8 cellular contexts compared by ENCODE assay signal in the genomic region with DNA sequence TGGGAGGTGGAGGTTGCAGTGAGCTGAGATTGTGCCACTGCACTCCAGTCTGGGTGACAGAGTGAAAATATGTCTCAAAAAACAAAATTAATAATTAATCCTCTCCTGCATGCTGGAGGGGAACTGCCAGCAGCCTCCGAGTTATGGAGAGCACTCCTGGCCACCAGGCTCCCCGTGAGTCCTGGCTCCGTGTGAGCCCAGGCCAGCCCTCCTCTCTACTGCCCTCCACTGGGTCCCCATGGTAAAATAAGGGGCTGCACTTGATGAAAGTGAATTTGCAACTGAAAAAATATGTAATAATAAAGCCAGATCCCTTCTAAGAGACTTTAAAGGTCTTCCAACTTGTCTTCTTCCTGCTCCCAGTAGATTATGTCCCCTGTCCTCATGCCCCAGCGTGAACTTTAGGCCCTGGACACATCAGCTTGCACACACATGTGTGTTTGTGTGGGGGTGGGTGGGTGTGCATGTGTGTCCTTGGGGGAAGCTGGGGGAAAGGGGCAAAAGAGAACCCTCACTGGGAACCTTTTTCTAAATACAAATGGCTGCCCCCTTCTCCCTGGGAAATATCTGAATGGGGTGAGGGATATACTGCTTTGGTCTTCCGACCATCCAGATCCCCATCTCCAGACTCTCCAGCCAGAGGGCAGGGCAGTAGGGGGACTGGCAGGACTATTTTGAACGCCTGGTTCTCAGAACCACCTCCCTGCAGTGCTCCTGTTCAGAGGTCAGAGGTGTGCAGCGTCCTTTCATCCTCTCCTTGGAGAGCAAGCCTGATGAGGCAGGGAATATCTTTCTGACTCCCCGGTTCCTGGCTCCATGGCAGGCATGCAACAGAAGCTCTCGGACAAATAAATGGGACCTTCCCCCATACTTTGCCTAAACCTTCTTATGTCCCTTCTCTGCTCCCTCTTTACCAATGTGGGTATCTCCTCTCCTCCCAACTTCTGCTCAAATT. TPM values are rescaled to one million over a fixed set of nuclear protein-coding genes. Genes with fewer than 3 reads are reported as not detected.
DNase-seq lines count a peak whose midpoint lies in the region; TF ChIP-seq lines count a peak whose summit lies in the region.

No MANE protein-coding gene starts in this region.

- H3K9me3 Mint-ChIP-seq in osteocyte (ENCODE audit: unreplicated experiment), result no peaks in the 10 kb centered on the region

- H3K27ac Mint-ChIP-seq in osteocyte (ENCODE audit: unreplicated experiment), result no peak overlapping the region

- H3K36me3 Mint-ChIP-seq in osteocyte (ENCODE audit: unreplicated experiment), result no peaks in the 10 kb centered on the region

- peak; percentile 49 for DNase-seq in activated CD4-positive, alpha-beta T cell treated with anti-CD3 and anti-CD28 coated beads for 48 hours
- DNase-seq in activated CD4-positive, alpha-beta T cell treated with anti-CD3 and anti-CD28 coated beads, Interleukin-2, amount 50 U/mL, for 4 hours, result no peak
- peak; percentile 31 for DNase-seq in NCI-H1694 (lab: John Stamatoyannopoulos, UW)
- DNase-seq in cerebellum (ENCODE audit: low spot score), result peak; percentile 13
- DNase-seq in osteocyte (ENCODE audit: extremely low spot score, unreplicated experiment), result peak; percentile 66
- DNase-seq in posterior vena cava (ENCODE audit: low spot score), result no peak
- no peak for DNase-seq in superior temporal gyrus (ENCODE audit: extremely low spot score)
- no peak for DNase-seq in stimulated activated CD4-positive, alpha-beta T cell treated with anti-CD3 and anti-CD28 coated beads, Interleukin-4, amount 100 ng/mL, for 24 hours

- TF ChIP-seq CTCF in osteocyte (IDR thresholded peaks at IDR 0.05), result no peak

- H3K4me3 Mint-ChIP-seq in osteocyte (ENCODE audit: unreplicated experiment), result no peak overlapping the region

- intact Hi-C loops in posterior vena cava (cut with DNase I), result loop anchor here in 1 of 2 donors (2.0 kb wide), 1 partner anchor 72 kb away; no protein-coding TSS in a partner anchor

- H3K27me3 Mint-ChIP-seq in osteocyte (ENCODE audit: unreplicated experiment), result no peaks in the 10 kb centered on the region

- H3K4me1 Mint-ChIP-seq in osteocyte (ENCODE audit: unreplicated experiment), result peaks cover 18% of the 10 kb centered on the region

RNA-seq across cellular contexts. Expression of a gene that starts 26.2 kb away (rescaled TPM):
- 10.3 TPM for total RNA-seq in cerebellum
- 3.9 and 4.4 TPM in 2 replicates for total RNA-seq in osteocyte
- total RNA-seq in posterior vena cava, result not detected

Comparison
In these comparisons a context has a peak if more than half of its experiments do, and no peak if none do; other contexts are left out.
1. DNase-seq: peak in activated CD4-positive, alpha-beta T cell treated with anti-CD3 and anti-CD28 coated beads for 48 hours (single experiment), NCI-H1694 (single experiment), cerebellum (single experiment) and osteocyte (single experiment); none in activated CD4-positive, alpha-beta T cell treated with anti-CD3 and anti-CD28 coated beads, Interleukin-2, amount 50 U/mL, for 4 hours (0 of 2), posterior vena cava (single experiment), superior temporal gyrus (single experiment) and stimulated activated CD4-positive, alpha-beta T cell treated with anti-CD3 and anti-CD28 coated beads, Interleukin-4, amount 100 ng/mL, for 24 hours (single experiment).